ENCODE assay signal across 7 cellular contexts in genomic region chr16:88150456-88151140, GRCh38.
A peak's percentile ranks its signal among the peaks of the same experiment; 100 is the strongest.
DNase-seq lines count a peak whose midpoint lies in the region; ATAC-seq, FAIRE-seq and TF ChIP-seq lines count a peak whose summit lies in the region.
"Not testable (repeated sequence)": the region's sequence is repeated elsewhere in the genome, so short reads cannot be mapped to it uniquely, and the experiment has no call there.

No MANE protein-coding gene starts in this region.

- H3K9ac ChIP-seq in IMR-90 (ENCODE audit: low read depth, low read length); kidney (ENCODE audit: low read length in 2 of 2): not testable (repeated sequence)

- not testable (repeated sequence) for TF ChIP-seq EP300 in ovary (IDR thresholded peaks at IDR 0.05)

- peak overlapping the region; percentile 98; the same call in 1 of the 3 replicates for H2BK15ac ChIP-seq in IMR-90 (ENCODE audit: low read depth, low read length)

- H4K20me1 ChIP-seq in IMR-90 (ENCODE audit: insufficient read depth, low read length), result not testable (repeated sequence)

- H3K36me3 ChIP-seq in IMR-90 (ENCODE audit: control insufficient read depth, insufficient read depth, low read length); bronchial epithelial cell (ENCODE audit: control insufficient read depth, insufficient read depth, low read length); kidney (ENCODE audit: control insufficient read depth in 1 of 2, insufficient read depth in 2 of 2, low read length in 2 of 2); lower lobe of right lung; ovary; small intestine (ENCODE audit: control insufficient read depth in 2 of 2, insufficient read depth in 2 of 2, low read length in 2 of 2): not testable (repeated sequence)

- peak overlapping the region; percentile 91 for H3K14ac ChIP-seq in IMR-90 (replicated peaks; ENCODE audit: low read depth, low read length)

- POLR2A ChIA-PET in IMR-90 (lab: Charles Lee; ENCODE audit: unreplicated experiment), result not testable (repeated sequence)

- H3K18ac ChIP-seq in IMR-90 (ENCODE audit: low read depth, low read length), result peak overlapping the region; percentile 79

- not testable (repeated sequence) for H3K4me1 ChIP-seq in IMR-90 (ENCODE audit: control insufficient read depth, insufficient read depth, low read length); kidney (ENCODE audit: control insufficient read depth in 1 of 2, insufficient read depth in 1 of 2, low read depth in 1 of 2, low read length in 2 of 2); lower lobe of right lung; ovary (ENCODE audit: insufficient read depth); small intestine (ENCODE audit: control insufficient read depth in 2 of 2, insufficient read depth in 1 of 2, low read depth in 1 of 2, low read length in 1 of 2)

- peak overlapping the region; percentile 50 for H2AK9ac ChIP-seq in IMR-90 (replicated peaks; ENCODE audit: low read depth, low read length, poor library complexity)

- H3K36me3 Mint-ChIP-seq in CD14-positive monocyte, result not testable (repeated sequence)

- not testable (repeated sequence) for H3K9me1 ChIP-seq in IMR-90 (ENCODE audit: insufficient read depth, low read length)

- not testable (repeated sequence) for H3K9me3 Mint-ChIP-seq in CD14-positive monocyte

- H3K4ac ChIP-seq in IMR-90 (ENCODE audit: low read depth, low read length), result peak overlapping the region; percentile 92

- H4K91ac ChIP-seq in IMR-90 (ENCODE audit: insufficient read depth, low read depth, low read length), result peak overlapping the region; percentile 90

- 82% methylated on average over 14 of the region's 27 CpGs; no CpG with 5 or more reads in 1 of the 2 experiments for WGBS in IMR-90 (ENCODE audit: extremely low coverage in 2 of 2, insufficient read length in 1 of 2), 2 experiments
- WGBS in ovary, 3 donors, result 68 to 71% (median 71%) methylated on average over 27 of the region's 27 CpGs
- WGBS in small intestine, 3 donors, result 25 to 49% (median 36%) methylated on average over 25 to 27 of the region's 27 CpGs

- H3K23ac ChIP-seq in IMR-90 (ENCODE audit: low read depth, low read length), result peak overlapping the region; percentile 31; the same call in 1 of the 2 replicates

- not testable (repeated sequence) for TF ChIP-seq RAD21 in IMR-90 (IDR thresholded peaks at IDR 0.05; ENCODE audit: low read length)

- peak overlapping the region; percentile 87 to 94 for H4K8ac ChIP-seq in IMR-90 (ENCODE audit: low read depth in 2 of 2, low read length in 2 of 2)

- DNase-seq in CD14-positive monocyte (ENCODE audit: low spot score) (peak; percentile 16), kidney (peak; percentile 37), lower lobe of right lung (peak; percentile 11), ovary (peak in 3 of 5 donors; percentile 15 to 23 (median 15)), small intestine (peak; percentile 83)
- not testable (repeated sequence) for DNase-seq in IMR-90; bronchial epithelial cell (ENCODE audit: low read depth)

- not testable (repeated sequence) for ATAC-seq in IMR-90 (ENCODE audit: low read depth); lower lobe of right lung

- H3K27me3 ChIP-seq in IMR-90 (ENCODE audit: control insufficient read depth, insufficient read depth, low read length); bronchial epithelial cell (ENCODE audit: control insufficient read depth, insufficient read depth, low read length); lower lobe of right lung (ENCODE audit: low read depth); ovary; small intestine (ENCODE audit: control insufficient read depth in 2 of 2, insufficient read depth in 2 of 2, low read length in 2 of 2): not testable (repeated sequence)

- in situ Hi-C loops in IMR-90 (cut with MboI; ENCODE audit: low sequenced_read_pairs), result not testable (repeated sequence)

- H3K4me2 ChIP-seq in IMR-90 (ENCODE audit: low read depth, low read length), result not testable (repeated sequence)

- CTCF ChIA-PET in IMR-90 (lab: Yijun Ruan, JAX), result not testable (repeated sequence)

- not testable (repeated sequence) for H3K27me3 Mint-ChIP-seq in CD14-positive monocyte (ENCODE audit: low read depth in 3 of 3)

- BruUV-seq in IMR-90 (replicated peaks; lab: Mats Ljungman, UMichigan), result not testable (repeated sequence)

- peak overlapping the region; percentile 41; the same call in 1 of the 2 replicates for H3K56ac ChIP-seq in IMR-90 (ENCODE audit: extremely low read depth, insufficient read depth, low read length)

- peak overlapping the region; percentile 86 for H2AFZ ChIP-seq in IMR-90 (replicated peaks; ENCODE audit: low read length, poor library complexity)

- TF ChIP-seq CTCF in CD14-positive monocyte (IDR thresholded peaks at IDR 0.05); IMR-90 (conservative IDR thresholded peaks at IDR 0.05; ENCODE audit: low read depth, low read length); bronchial epithelial cell (IDR thresholded peaks at IDR 0.05; ENCODE audit: insufficient read depth, low read length, severe bottlenecking); kidney (IDR thresholded peaks at IDR 0.05; ENCODE audit: borderline replicate concordance, extremely low read depth, insufficient read depth); lower lobe of right lung (IDR thresholded peaks at IDR 0.05); ovary (IDR thresholded peaks at IDR 0.05): not testable (repeated sequence)

- peak overlapping the region; percentile 81 for H2BK20ac ChIP-seq in IMR-90 (ENCODE audit: low read depth, low read length)

- peak overlapping the region; percentile 22 for H2BK5ac ChIP-seq in IMR-90 (ENCODE audit: low read depth, low read length, poor library complexity, severe bottlenecking)

- peak overlapping the region in 2 of 7 donors; percentile 49 to 63 for H3K27ac Mint-ChIP-seq in CD14-positive monocyte

- TF ChIP-seq POLR2A in IMR-90 (IDR thresholded peaks at IDR 0.05; ENCODE audit: low read depth, low read length); ovary (IDR thresholded peaks at IDR 0.05): not testable (repeated sequence)

- FAIRE-seq in bronchial epithelial cell (lab: Jason Lieb, UNC), result peak; percentile 66
- not testable (repeated sequence) for FAIRE-seq in kidney (lab: Jason Lieb, UNC); small intestine (lab: Jason Lieb, UNC)

- H4K5ac ChIP-seq in IMR-90 (ENCODE audit: low read depth, low read length), result peak overlapping the region; percentile 20

- not testable (repeated sequence) for H3K4me1 Mint-ChIP-seq in CD14-positive monocyte

- peak overlapping the region; percentile 95 for H2BK120ac ChIP-seq in IMR-90 (ENCODE audit: low read depth, low read length)

- intact Hi-C loops in CD14-positive monocyte (cut with micrococcal nuclease); IMR-90 (cut with micrococcal nuclease); kidney (cut with DNase I); lower lobe of right lung (cut with DNase I); ovary (cut with DNase I): not testable (repeated sequence)

- not testable (repeated sequence) for H3K4me3 ChIP-seq in IMR-90 (ENCODE audit: insufficient read depth, low read depth, low read length); bronchial epithelial cell (ENCODE audit: low read depth, low read length); kidney (ENCODE audit: low read length in 2 of 2); lower lobe of right lung; ovary; small intestine (ENCODE audit: low read depth in 1 of 2, low read length in 2 of 2)

- H2AK5ac ChIP-seq in IMR-90 (ENCODE audit: low read depth, low read length), result peak overlapping the region; percentile 86

- peak overlapping the region; percentile 2; the same call in 1 of the 2 replicates for H3K27ac ChIP-seq in IMR-90 (ENCODE audit: insufficient read depth, low read length)
- H3K27ac ChIP-seq in kidney (ENCODE audit: low read depth in 2 of 2, low read length in 2 of 2); lower lobe of right lung; ovary: not testable (repeated sequence)
- peak overlapping the region in 1 of 2 donors; percentile 24 for H3K27ac ChIP-seq in small intestine (ENCODE audit: low read depth in 1 of 2, low read length in 1 of 2)

- H3K9me3 ChIP-seq in IMR-90 (ENCODE audit: control insufficient read depth, insufficient read depth, low read length); kidney (ENCODE audit: control insufficient read depth in 1 of 2, low read length in 2 of 2); lower lobe of right lung; ovary; small intestine (ENCODE audit: control insufficient read depth, low read depth): not testable (repeated sequence)

- H3K79me1 ChIP-seq in IMR-90 (ENCODE audit: low read depth in 1 of 2, low read length in 2 of 2), result not testable (repeated sequence)

- dilution Hi-C loops in IMR-90 (cut with HindIII; ENCODE audit: low sequenced_read_pairs, unreplicated experiment), result not testable (repeated sequence)

- peak overlapping the region in 1 of 2 donors; percentile 53 for H3K4me3 Mint-ChIP-seq in CD14-positive monocyte
